In genomic region chr12:105382771-105383632, GRCh38 we compare ENCODE assay signal across 9 cellular contexts.
DNase-seq lines count a peak whose midpoint lies in the region; ATAC-seq and FAIRE-seq lines count a peak whose summit lies in the region.
"Had no signal": no experiment of that assay in that cellular context is flagged by ENCODE, and none has a peak within 500 bp of the region (broad histone marks: within the 10 kb centered on the region; RNA-seq: fewer than 3 reads in every experiment).

No MANE protein-coding gene starts in this region.

- H3K36me3 ChIP-seq in subcutaneous abdominal adipose tissue (ENCODE audit: control insufficient read depth in 5 of 5, insufficient read depth in 5 of 5, low read length in 5 of 5) = no peaks in the 10 kb centered on the region
- H3K36me3 ChIP-seq: BLaER1 had no signal

- no peak overlapping the region for H3K27ac ChIP-seq in subcutaneous abdominal adipose tissue (ENCODE audit: low read depth, low read length)
- H3K27ac ChIP-seq: BLaER1 had no signal

- H3K9me3 ChIP-seq in subcutaneous abdominal adipose tissue (ENCODE audit: control insufficient read depth in 5 of 5, low read length in 5 of 5) = no peaks in the 10 kb centered on the region
- H3K9me3 ChIP-seq: BLaER1 had no signal

- peak overlapping the region; percentile 47 to 66 (median 60) for H3K4me3 ChIP-seq in subcutaneous abdominal adipose tissue (ENCODE audit: low read depth in 1 of 5, low read length in 5 of 5)
- H3K4me3 ChIP-seq: BLaER1 had no signal

- peak overlapping the region in 3 of 5 donors; percentile 41 to 66 (median 59) for H3K9ac ChIP-seq in subcutaneous abdominal adipose tissue (ENCODE audit: low read length in 5 of 5)
- H3K9ac ChIP-seq: BLaER1 had no signal

- H3K4me1 ChIP-seq in subcutaneous abdominal adipose tissue (ENCODE audit: control insufficient read depth in 5 of 5, insufficient read depth in 5 of 5, low read length in 5 of 5) = peaks cover 3 to 8% (median 7%) of the 10 kb centered on the region in 5 donors

- DNase-seq in DMS 273 (lab: John Stamatoyannopoulos, UW; ENCODE audit: unreplicated experiment) = peak; percentile 74
- no peak for DNase-seq in DMS 273 treated with DMSO at 0.1 percent for 48 hours (lab: John Stamatoyannopoulos, UW)
- DNase-seq in HTR-8/SVneo (ENCODE audit: insufficient read length, low spot score) = peak; percentile 54
- peak; percentile 49 for DNase-seq in NOMO-1 treated with DMSO at 0.1 percent for 48 hours (lab: John Stamatoyannopoulos, UW; ENCODE audit: unreplicated experiment)
- peak; percentile 52 for DNase-seq in cerebellar cortex (ENCODE audit: low spot score)
- peak; percentile 62 for DNase-seq in kidney glomerular epithelial cell (lab: John Stamatoyannopoulos, UW)

- FAIRE-seq in HTR-8/SVneo (lab: Jason Lieb, UNC) = no peak

- H3K27me3 ChIP-seq in subcutaneous abdominal adipose tissue (ENCODE audit: control insufficient read depth in 5 of 5, insufficient read depth in 4 of 5, low read length in 5 of 5) = no peaks in the 10 kb centered on the region
- H3K27me3 ChIP-seq: BLaER1 had no signal

- no peak for ATAC-seq in HG02884 (IDR thresholded peaks at IDR 0.05; ENCODE audit: unreplicated experiment)
